In genomic region chr3:28241221-28242160, GRCh38 we compare ENCODE assay signal across 8 cellular contexts. TPM values are rescaled to one million over a fixed set of nuclear protein-coding genes. Genes with fewer than 3 reads are reported as not detected.
DNase-seq lines count a peak whose midpoint lies in the region; ATAC-seq and TF ChIP-seq lines count a peak whose summit lies in the region.

CMC1 (plus strand) TSS chr3:28241619; CDS start chr3:28241794, 175 bp downstream.

- H3K4me1 ChIP-seq in PC-9 (replicated peaks; ENCODE audit: insufficient read depth) (peaks cover 16% of the 10 kb centered on the region; the same call in 1 of the 2 replicates), mucosa of rectum (ENCODE audit: control insufficient read depth in 2 of 2, insufficient read depth in 2 of 2, low read length in 2 of 2) (peaks cover 17 to 20% of the 10 kb centered on the region in 2 donors)

- intact Hi-C loops in PC-9 (cut with micrococcal nuclease; ENCODE audit: unreplicated experiment), result loop anchor here (1.0 to 5.0 kb wide), 2 partner anchors 107 to 759 kb away; partner anchors contain the start of genes AZI2, SLC4A7 and ZCWPW2

- POLR2A ChIA-PET in PC-9 (lab: Charles Lee; ENCODE audit: unreplicated experiment), result no interaction called here

- H3K4me3 ChIP-seq in Jurkat, Clone E6-1 (ENCODE audit: low read length), result peak within 1 kb of the TSS; percentile 84
- peak within 1 kb of the TSS; percentile 80 for H3K4me3 ChIP-seq in PC-9
- peak within 1 kb of the TSS; percentile 86 for H3K4me3 ChIP-seq in epithelial cell of proximal tubule (ENCODE audit: low read depth, low read length)
- H3K4me3 ChIP-seq in mucosa of rectum (ENCODE audit: low read length in 2 of 2), result peak within 1 kb of the TSS; percentile 92 to 95

- H3K36me3 ChIP-seq in PC-9 (ENCODE audit: low read depth), result no peaks in the 10 kb centered on the region
- no peaks in the 10 kb centered on the region for H3K36me3 ChIP-seq in mucosa of rectum (ENCODE audit: control insufficient read depth in 2 of 2, insufficient read depth in 2 of 2, low read length in 2 of 2)

- peaks cover 45% of the 10 kb centered on the region for H3K79me2 ChIP-seq in PC-9 (ENCODE audit: low read depth)

- peaks cover 3% of the 10 kb centered on the region; the same call in 1 of the 2 replicates for H4K20me1 ChIP-seq in PC-9 (ENCODE audit: insufficient read depth)

- TSS peak; percentile 55 for BruUV-seq in PC-9 (replicated peaks; lab: Mats Ljungman, UMichigan)

- CTCF ChIA-PET in PC-9 (lab: Charles Lee), result no interaction called here

- H3K9me3 ChIP-seq in PC-9 (ENCODE audit: insufficient read depth, low read depth) (no peaks in the 10 kb centered on the region), mucosa of rectum (ENCODE audit: control insufficient read depth in 2 of 2, low read length in 2 of 2) (no peaks in the 10 kb centered on the region)

- DNase-seq in DMS153 (lab: John Stamatoyannopoulos, UW) (peak; percentile 78), PC-9 (peak; percentile 85 to 96), epithelial cell of proximal tubule (ENCODE audit: low read depth) (peak; percentile 56)
- peak; percentile 92 for DNase-seq in Jurkat, Clone E6-1 (ENCODE audit: low read depth, low spot score)
- peak; percentile 90 for DNase-seq in activated T-cell treated with anti-CD3 and anti-CD28 coated beads, Interleukin-2, amount 50 U/mL, for 1 hour
- peak; percentile 98 for DNase-seq in stimulated activated CD8-positive, alpha-beta memory T cell treated with anti-CD3 and anti-CD28 coated beads, Interleukin-4, amount 100 ng/mL, for 48 hours

- peak; percentile 98 for ATAC-seq in GM21619 (IDR thresholded peaks at IDR 0.05; ENCODE audit: unreplicated experiment)

- H2AFZ ChIP-seq in PC-9, result peak within 1 kb of the TSS; percentile 93

- TF ChIP-seq CTCF in PC-9 (conservative IDR thresholded peaks at IDR 0.05) (no peak), epithelial cell of proximal tubule (conservative IDR thresholded peaks at IDR 0.05; ENCODE audit: low read depth, low read length) (no peak)

- H3K9ac ChIP-seq in mucosa of rectum (ENCODE audit: low read depth in 1 of 2, low read length in 2 of 2), result peak within 1 kb of the TSS; percentile 89 to 94

- H3K27me3 ChIP-seq in PC-9 (ENCODE audit: insufficient read depth, low read depth) (no peaks in the 10 kb centered on the region), mucosa of rectum (ENCODE audit: control insufficient read depth in 2 of 2, insufficient read depth in 2 of 2, low read length in 2 of 2) (no peaks in the 10 kb centered on the region)

- H3F3A ChIP-seq in PC-9 (ENCODE audit: insufficient read depth, low read depth), result no peaks in the 10 kb centered on the region

- H3K4me2 ChIP-seq in PC-9, result peak within 1 kb of the TSS; percentile 95

- H3K9me2 ChIP-seq in PC-9 (ENCODE audit: insufficient read depth), result no peaks in the 10 kb centered on the region

- peak within 1 kb of the TSS; percentile 59 for H3K27ac ChIP-seq in PC-9
- H3K27ac ChIP-seq in mucosa of rectum (ENCODE audit: low read depth in 2 of 2, low read length in 2 of 2), result peak within 1 kb of the TSS; percentile 87 to 92

RNA-seq across cellular contexts. Expression of gene CMC1, which starts in this region (rescaled TPM):
- polyA plus RNA-seq in Jurkat, Clone E6-1 (2012; ENCODE audit: insufficient read depth, insufficient read length), result 69.9 TPM
- total RNA-seq in PC-9 (2021) (26.7 and 33.8 TPM in 2 replicates), epithelial cell of proximal tubule (17.0 and 28.5 TPM in 2 replicates)

Comparison
In these comparisons a context has a peak if more than half of its experiments do, and no peak if none do; other contexts are left out.
1. Peak in every context shown above with its lines: DNase-seq, ATAC-seq, H3K4me3 ChIP-seq and H3K27ac ChIP-seq.